8 cellular contexts compared by ENCODE assay signal in genomic region chr1:16206547-16207317, GRCh38. TPM values are rescaled to one million over a fixed set of nuclear protein-coding genes. Genes with fewer than 3 reads are reported as not detected.
DNase-seq lines count a peak whose midpoint lies in the region; ATAC-seq and TF ChIP-seq lines count a peak whose summit lies in the region.

No MANE protein-coding gene starts in this region.

- H3K9me3 Mint-ChIP-seq in CD8-positive, alpha-beta memory T cell: no peaks in the 10 kb centered on the region
- H3K9me3 Mint-ChIP-seq in activated CD8-positive, alpha-beta memory T cell treated with anti-CD3 and anti-CD28 coated beads, Interleukin-2, amount 10 ng/mL, durations not matched to agents 7 days and 5 days (ENCODE audit: low read depth): no peaks in the 10 kb centered on the region
- H3K9me3 Mint-ChIP-seq in endodermal cell (no peaks in the 10 kb centered on the region), mesothelial cell of epicardium (no peaks in the 10 kb centered on the region)

- peaks cover 0 to 15% (median 12%) of the 10 kb centered on the region in 3 donors for H3K36me3 Mint-ChIP-seq in CD8-positive, alpha-beta memory T cell
- H3K36me3 Mint-ChIP-seq in activated CD8-positive, alpha-beta memory T cell treated with anti-CD3 and anti-CD28 coated beads, Interleukin-2, amount 10 ng/mL, durations not matched to agents 7 days and 5 days: no peaks in the 10 kb centered on the region
- H3K36me3 Mint-ChIP-seq in endodermal cell (ENCODE audit: low read depth): no peaks in the 10 kb centered on the region
- H3K36me3 Mint-ChIP-seq in mesothelial cell of epicardium: peaks cover 17% of the 10 kb centered on the region

- peak; percentile 89 to 95 (median 93) for DNase-seq in CD8-positive, alpha-beta memory T cell
- peak; percentile 92 for DNase-seq in GM20000 (ENCODE audit: low spot score)
- DNase-seq in HT-29 (ENCODE audit: low spot score): peak; percentile 98
- peak; percentile 84 for DNase-seq in NK-92 treated with Interleukin-12 subunit alpha and Interleukin-12 subunit beta, amount 100 ng/mL, for 24 hours (lab: John Stamatoyannopoulos, UW)
- DNase-seq in activated CD8-positive, alpha-beta memory T cell treated with anti-CD3 and anti-CD28 coated beads, Interleukin-2, amount 10 ng/mL, durations not matched to agents 7 days and 5 days: peak; percentile 97
- DNase-seq in endodermal cell: peak; percentile 99
- DNase-seq in mesothelial cell of epicardium (ENCODE audit: low spot score in 2 of 2, unreplicated experiment in 2 of 2): peak; percentile 95 to 96
- DNase-seq in stimulated activated CD8-positive, alpha-beta memory T cell treated with anti-CD3 and anti-CD28 coated beads, Interleukin-15, amount 100 ng/mL, for 24 hours (ENCODE audit: low read depth): peak; percentile 78

- H3K4me1 ChIP-seq in CD8-positive, alpha-beta memory T cell (ENCODE audit: insufficient read depth, low read length): peaks cover 16% of the 10 kb centered on the region
- no peaks in the 10 kb centered on the region for H3K4me1 ChIP-seq in endodermal cell (ENCODE audit: control insufficient read depth, insufficient read depth, low read length)

- peak overlapping the region; percentile 85 for H3K27ac ChIP-seq in CD8-positive, alpha-beta memory T cell (ENCODE audit: low read depth, low read length)
- H3K27ac ChIP-seq in endodermal cell (ENCODE audit: low read depth, low read length): peak overlapping the region; percentile 93

- CTCF ChIA-PET in CD8-positive, alpha-beta memory T cell (lab: Charles Lee): interaction anchor here (1.3 to 3.0 kb wide), 2 partner anchors 10 to 128 kb away, joined by 7 to 15 read pairs; no protein-coding TSS in a partner anchor
- CTCF ChIA-PET in activated CD8-positive, alpha-beta memory T cell treated with anti-CD3 and anti-CD28 coated beads, Interleukin-2, amount 10 ng/mL, durations not matched to agents 7 days and 5 days (lab: Charles Lee): interaction anchor here (1.1 to 3.2 kb wide), 6 partner anchors 10 to 157 kb away, joined by 3 to 21 read pairs (median 6); partner anchors contain the start of gene CPLANE2

- peaks cover 4% of the 10 kb centered on the region for H3K36me3 ChIP-seq in CD8-positive, alpha-beta memory T cell (ENCODE audit: insufficient read depth, low read length)
- H3K36me3 ChIP-seq in endodermal cell (ENCODE audit: control insufficient read depth, insufficient read depth, low read length): no peaks in the 10 kb centered on the region

- peak overlapping the region; percentile 77 for H3K4me3 ChIP-seq in CD8-positive, alpha-beta memory T cell (ENCODE audit: low read length)
- peak overlapping the region; percentile 78 for H3K4me3 ChIP-seq in endodermal cell (ENCODE audit: low read length)

- peaks cover 0 to 2% of the 10 kb centered on the region in 2 donors for H3K27me3 Mint-ChIP-seq in CD8-positive, alpha-beta memory T cell
- no peaks in the 10 kb centered on the region for H3K27me3 Mint-ChIP-seq in activated CD8-positive, alpha-beta memory T cell treated with anti-CD3 and anti-CD28 coated beads, Interleukin-2, amount 10 ng/mL, durations not matched to agents 7 days and 5 days
- H3K27me3 Mint-ChIP-seq in endodermal cell (ENCODE audit: insufficient read depth) (peaks cover 4% of the 10 kb centered on the region), mesothelial cell of epicardium (ENCODE audit: low read depth) (no peaks in the 10 kb centered on the region)

- no peaks in the 10 kb centered on the region for H3K9me3 ChIP-seq in CD8-positive, alpha-beta memory T cell (ENCODE audit: low read length)
- H3K9me3 ChIP-seq in endodermal cell (ENCODE audit: control insufficient read depth, low read length): no peaks in the 10 kb centered on the region

- POLR2A ChIA-PET in CD8-positive, alpha-beta memory T cell (lab: Charles Lee): interaction anchor here (0.6 to 2.7 kb wide), 3 partner anchors 10 to 373 kb away, joined by 3 to 26 read pairs (median 3); no protein-coding TSS in a partner anchor

- peak overlapping the region; percentile 89 to 96 (median 93) for H3K4me3 Mint-ChIP-seq in CD8-positive, alpha-beta memory T cell
- H3K4me3 Mint-ChIP-seq in activated CD8-positive, alpha-beta memory T cell treated with anti-CD3 and anti-CD28 coated beads, Interleukin-2, amount 10 ng/mL, durations not matched to agents 7 days and 5 days: peak overlapping the region; percentile 78
- H3K4me3 Mint-ChIP-seq in endodermal cell (peak overlapping the region; percentile 69), mesothelial cell of epicardium (peak overlapping the region; percentile 76)

- 1 to 2% methylated on average over 21 to 87 of the region's 87 CpGs for WGBS in endodermal cell (ENCODE audit: insufficient coverage in 1 of 2, insufficient read length in 1 of 2), 2 experiments

- H3K27me3 ChIP-seq in CD8-positive, alpha-beta memory T cell (ENCODE audit: insufficient read depth, low read length, poor library complexity, severe bottlenecking): no peaks in the 10 kb centered on the region
- peaks cover 6% of the 10 kb centered on the region for H3K27me3 ChIP-seq in endodermal cell (ENCODE audit: control insufficient read depth, insufficient read depth, low read length, poor library complexity, severe bottlenecking)

- peak overlapping the region; percentile 47 for H3K9ac ChIP-seq in endodermal cell (ENCODE audit: extremely low read depth, low read length, poor library complexity, severe bottlenecking)

- H3K4me1 Mint-ChIP-seq in CD8-positive, alpha-beta memory T cell: peaks cover 15 to 17% (median 16%) of the 10 kb centered on the region in 3 donors
- H3K4me1 Mint-ChIP-seq in activated CD8-positive, alpha-beta memory T cell treated with anti-CD3 and anti-CD28 coated beads, Interleukin-2, amount 10 ng/mL, durations not matched to agents 7 days and 5 days: peaks cover 5% of the 10 kb centered on the region
- H3K4me1 Mint-ChIP-seq in endodermal cell (peaks cover 4% of the 10 kb centered on the region), mesothelial cell of epicardium (peaks cover 32% of the 10 kb centered on the region)

- TF ChIP-seq CTCF in GM20000 (IDR thresholded peaks at IDR 0.05; ENCODE audit: extremely low read depth, missing control alignments): no peak
- no peak for TF ChIP-seq CTCF in endodermal cell (conservative IDR thresholded peaks at IDR 0.05)
- no peak for TF ChIP-seq CTCF in mesothelial cell of epicardium (IDR thresholded peaks at IDR 0.05; ENCODE audit: unreplicated experiment)

- peak overlapping the region; percentile 93 to 99 (median 96) for H3K27ac Mint-ChIP-seq in CD8-positive, alpha-beta memory T cell
- peak overlapping the region; percentile 97 for H3K27ac Mint-ChIP-seq in activated CD8-positive, alpha-beta memory T cell treated with anti-CD3 and anti-CD28 coated beads, Interleukin-2, amount 10 ng/mL, durations not matched to agents 7 days and 5 days
- peak overlapping the region; percentile 92 for H3K27ac Mint-ChIP-seq in endodermal cell
- peak overlapping the region; percentile 98 for H3K27ac Mint-ChIP-seq in mesothelial cell of epicardium

- peak; percentile 94 for ATAC-seq in activated CD8-positive, alpha-beta memory T cell treated with anti-CD3 and anti-CD28 coated beads, Interleukin-2, amount 10 ng/mL, durations not matched to agents 7 days and 5 days

RNA-seq across cellular contexts. Expression of gene ARHGEF19, which starts 5.7 kb away (rescaled TPM):
- 1 to 10 TPM; 6.8 to 7.8 TPM for total RNA-seq in CD8-positive, alpha-beta memory T cell
- 12.7 TPM for polyA plus RNA-seq in CD8-positive, alpha-beta memory T cell
- 15.8 and 15.9 TPM in 2 replicates for total RNA-seq in HT-29 (2014; rRNA removed; shearing (Covaris generic))
- 1 to 10 TPM; 5.3 to 6.0 TPM for total RNA-seq in activated CD8-positive, alpha-beta memory T cell treated with anti-CD3 and anti-CD28 coated beads, Interleukin-2, amount 10 ng/mL, durations not matched to agents 7 days and 5 days
- total RNA-seq in endodermal cell: 10 to 100 TPM; 14.8 to 17.5 TPM
- 10.2 TPM for polyA plus RNA-seq in endodermal cell (2013, experiment 1 of 2)
- 10.8 TPM for polyA plus RNA-seq in endodermal cell (2013, experiment 2 of 2)
- 85.3 to 88.3 TPM (median 86.6 TPM) in 3 replicates for total RNA-seq in mesothelial cell of epicardium

RNA-seq across cellular contexts. Expression of gene CPLANE2, which starts 30.3 kb away (rescaled TPM):
- total RNA-seq in CD8-positive, alpha-beta memory T cell: 1 to 10 TPM; 5.2 to 5.6 TPM
- 2.6 TPM for polyA plus RNA-seq in CD8-positive, alpha-beta memory T cell
- total RNA-seq in HT-29 (2014; rRNA removed; shearing (Covaris generic)): 16.3 and 25.7 TPM in 2 replicates
- total RNA-seq in activated CD8-positive, alpha-beta memory T cell treated with anti-CD3 and anti-CD28 coated beads, Interleukin-2, amount 10 ng/mL, durations not matched to agents 7 days and 5 days: 1 to 10 TPM; 5.9 to 6.4 TPM
- total RNA-seq in endodermal cell (10 to 100 TPM in 1 of 2 donors, 1 to 10 TPM in 1; 9.6 to 10.3 TPM), mesothelial cell of epicardium (7.7 to 10.7 TPM (median 9.1 TPM) in 3 replicates)
- polyA plus RNA-seq in endodermal cell (2013, experiment 1 of 2): 7.5 TPM
- polyA plus RNA-seq in endodermal cell (2013, experiment 2 of 2): 6.0 TPM

RNA-seq across cellular contexts. Expression of gene EPHA2, which starts 50.9 kb away (rescaled TPM):
- not detected for total RNA-seq in CD8-positive, alpha-beta memory T cell
- polyA plus RNA-seq in CD8-positive, alpha-beta memory T cell: not detected
- total RNA-seq in HT-29 (2014; rRNA removed; shearing (Covaris generic)): 302 and 331 TPM in 2 replicates
- total RNA-seq in activated CD8-positive, alpha-beta memory T cell treated with anti-CD3 and anti-CD28 coated beads, Interleukin-2, amount 10 ng/mL, durations not matched to agents 7 days and 5 days: not detected
- 10 to 100 TPM; 56.5 to 64.3 TPM for total RNA-seq in endodermal cell
- 56.0 TPM for polyA plus RNA-seq in endodermal cell (2013, experiment 1 of 2)
- polyA plus RNA-seq in endodermal cell (2013, experiment 2 of 2): 56.3 TPM
- total RNA-seq in mesothelial cell of epicardium: 71.8 to 76.3 TPM (median 75.0 TPM) in 3 replicates

Comparison
In these comparisons a context has a peak if more than half of its experiments do, and no peak if none do; other contexts are left out.
1. Peak in every context shown above with its lines: DNase-seq, ATAC-seq, H3K4me3 ChIP-seq and H3K27ac ChIP-seq.
2. RNA of gene EPHA2, which starts 50.9 kb away (total RNA-seq): 302 to 331 TPM in HT-29, 71.8 to 76.3 TPM in mesothelial cell of epicardium and 56.5 to 64.3 TPM in endodermal cell; not detected in activated CD8-positive, alpha-beta memory T cell treated with anti-CD3 and anti-CD28 coated beads, Interleukin-2, amount 10 ng/mL, durations not matched to agents 7 days and 5 days and not detected in CD8-positive, alpha-beta memory T cell; every median in the first group is over 10 times any median in the second.